ENCODE assay signal across 23 cellular contexts in the genomic region with DNA sequence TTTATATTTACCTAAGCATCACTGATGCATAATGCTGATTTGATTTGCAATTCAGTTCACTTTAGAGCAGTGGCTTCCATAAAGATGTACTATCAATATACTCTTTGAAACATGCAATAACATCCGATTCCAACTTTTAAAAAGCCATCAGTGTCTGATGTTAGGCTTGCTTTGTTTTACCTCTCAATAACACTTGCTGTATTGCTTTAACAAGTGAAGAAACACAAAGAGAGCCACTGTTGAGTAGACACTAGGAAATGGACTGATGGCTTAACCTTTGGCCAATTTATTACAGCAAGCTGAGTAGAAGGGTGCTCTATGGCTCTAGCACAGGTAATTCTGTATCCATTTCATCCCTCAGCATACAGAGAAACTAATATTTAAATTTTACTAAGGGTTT.
"Had no signal": no experiment of that assay in that cellular context is flagged by ENCODE, and none has a peak within 500 bp of the region (broad histone marks: within the 10 kb centered on the region; RNA-seq: fewer than 3 reads in every experiment).

No MANE protein-coding gene starts in this region.

- ATAC-seq: activated CD4-positive, alpha-beta T cell treated with anti-CD3 and anti-CD28 coated beads for 36 hours; activated naive CD4-positive, alpha-beta T cell treated with anti-CD3 and anti-CD28 coated beads, Interleukin-2, amount 50 U/mL, for 72 hours; activated T-helper 17 cell treated with anti-CD3 and anti-CD28 coated beads, Interleukin-2, amount 50 U/mL, for 72 hours; foreskin keratinocyte; stimulated activated naive CD8-positive, alpha-beta T cell treated with anti-CD3 and anti-CD28 coated beads, Interleukin-15, Interleukin-2, amounts not matched to agents 100 U/mL and 50 U/mL, for 24 hours had no signal

- H3K27ac ChIP-seq: foreskin keratinocyte, vagina had no signal

- H3K4me3 ChIP-seq: vagina had no signal

- DNase-seq: activated B cell treated with CpG ODN at 0.5 μM for 24 hours; activated CD4-positive, alpha-beta T cell treated with anti-CD3 and anti-CD28 coated beads for 36 hours; activated CD4-positive, alpha-beta T cell treated with anti-CD3 and anti-CD28 coated beads, Interleukin-2, amount 50 U/mL, for 4 hours; activated CD8-positive, alpha-beta memory T cell treated with anti-CD3 and anti-CD28 coated beads for 24 hours; activated CD8-positive, alpha-beta memory T cell treated with anti-CD3 and anti-CD28 coated beads, Interleukin-2, amount 50 U/mL, for 4 hours; activated T-cell treated with anti-CD3 and anti-CD28 coated beads, Interleukin-2, amount 50 U/mL, for 24 hours; aorta; dermis blood vessel endothelial cell; effector memory CD4-positive, alpha-beta T cell; foreskin keratinocyte; kidney glomerular epithelial cell; naive B cell; occipital lobe; posterior cingulate gyrus; stimulated activated CD4-positive, alpha-beta T cell treated with anti-CD3 and anti-CD28 coated beads, Interleukin-4, amount 100 ng/mL, for 4 hours; stimulated activated naive CD8-positive, alpha-beta T cell treated with anti-CD3 and anti-CD28 coated beads, Interleukin-15, Interleukin-2, amounts not matched to agents 100 U/mL and 50 U/mL, for 24 hours; trophoblast cell had no signal

- H3K4me1 ChIP-seq: foreskin keratinocyte, vagina had no signal

- H3K4me3 Mint-ChIP-seq: activated B cell treated with CpG ODN at 0.5 μM for 24 hours; activated CD4-positive, alpha-beta T cell treated with anti-CD3 and anti-CD28 coated beads for 36 hours; activated T-cell treated with anti-CD3 and anti-CD28 coated beads, Interleukin-2, amount 50 U/mL, for 24 hours; activated T-helper 17 cell treated with anti-CD3 and anti-CD28 coated beads, Interleukin-2, amount 50 U/mL, for 72 hours; brain; memory B cell; naive B cell; T-helper 1 cell treated with Interleukin-12 subunit alpha and Interleukin-12 subunit beta and Interleukin-4 antibody, amounts not matched to agents 30 μg/mL and 1 μg/mL, for 36 hours had no signal

- H3K36me3 ChIP-seq: vagina had no signal

- H3K27ac Mint-ChIP-seq: activated B cell treated with CpG ODN at 0.5 μM for 24 hours; activated CD4-positive, alpha-beta T cell treated with anti-CD3 and anti-CD28 coated beads for 36 hours; activated naive CD4-positive, alpha-beta T cell treated with anti-CD3 and anti-CD28 coated beads, Interleukin-2, amount 50 U/mL, for 72 hours; activated T-cell treated with anti-CD3 and anti-CD28 coated beads, Interleukin-2, amount 50 U/mL, for 24 hours; activated T-helper 17 cell treated with anti-CD3 and anti-CD28 coated beads, Interleukin-2, amount 50 U/mL, for 72 hours; brain; memory B cell; naive B cell; T-helper 1 cell treated with Interleukin-12 subunit alpha and Interleukin-12 subunit beta and Interleukin-4 antibody, amounts not matched to agents 30 μg/mL and 1 μg/mL, for 36 hours had no signal

- H3K27me3 ChIP-seq: foreskin keratinocyte, vagina had no signal

- H3K4me1 Mint-ChIP-seq: activated T-helper 17 cell treated with anti-CD3 and anti-CD28 coated beads, Interleukin-2, amount 50 U/mL, for 72 hours had no signal

- H3K27me3 Mint-ChIP-seq: activated B cell treated with CpG ODN at 0.5 μM for 24 hours; activated CD4-positive, alpha-beta T cell treated with anti-CD3 and anti-CD28 coated beads for 36 hours; activated T-cell treated with anti-CD3 and anti-CD28 coated beads, Interleukin-2, amount 50 U/mL, for 24 hours; activated T-helper 17 cell treated with anti-CD3 and anti-CD28 coated beads, Interleukin-2, amount 50 U/mL, for 72 hours; memory B cell; naive B cell had no signal
